Comparison of ENCODE assay signal across 2 cellular contexts in the genomic region with DNA sequence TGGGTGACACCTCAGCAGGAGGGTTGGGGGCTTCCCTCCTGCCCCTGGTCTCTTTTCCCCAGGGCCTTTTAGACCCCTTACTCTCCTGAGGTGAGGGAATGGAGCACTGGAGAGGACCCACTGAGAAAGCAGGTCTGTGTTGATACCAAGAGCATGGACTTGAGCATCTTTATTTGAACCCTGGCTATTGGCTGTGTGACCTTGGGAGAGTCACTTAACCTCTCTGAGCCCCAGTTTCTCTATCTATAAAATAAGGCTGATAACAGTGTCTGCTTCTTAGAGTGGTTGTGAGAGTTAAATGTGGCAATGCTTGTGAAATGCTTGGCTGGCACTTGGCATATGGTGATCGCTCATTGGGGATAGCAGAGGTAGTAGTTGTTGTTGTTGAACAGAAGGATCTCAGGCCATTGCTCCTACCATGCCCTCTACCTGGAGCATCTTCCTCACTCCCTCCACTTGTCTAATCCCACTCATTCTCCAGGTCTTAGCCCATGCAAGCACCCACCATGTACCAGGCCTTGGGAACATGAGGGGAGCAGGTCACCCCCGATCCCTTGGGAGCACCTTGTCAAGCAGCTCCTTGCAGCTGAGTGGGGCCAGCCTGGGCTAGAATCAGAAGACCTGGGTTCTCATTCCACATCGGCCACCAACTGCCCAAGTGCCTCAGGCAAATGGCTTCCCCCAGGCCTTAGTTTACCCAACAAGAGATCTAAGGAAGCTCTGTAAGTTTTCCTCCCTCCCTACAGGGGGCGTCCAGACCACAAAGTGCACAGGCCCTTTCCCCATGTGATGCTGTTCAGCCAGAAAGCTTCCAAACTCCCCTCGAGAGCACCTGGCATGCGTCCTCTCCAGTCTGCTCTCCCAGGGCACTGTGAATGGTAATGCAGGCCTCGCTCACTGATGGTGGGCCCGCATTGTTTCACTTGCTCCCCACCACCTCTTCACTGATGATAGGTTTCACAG.
TF ChIP-seq lines count a peak whose summit lies in the region.

No MANE protein-coding gene starts in this region.

TF ChIP-seq in K562, 482 proteins besides CTCF, POLR2A, EP300 and RAD21 (continues in another document):
- TF ChIP-seq, protein P1, sequence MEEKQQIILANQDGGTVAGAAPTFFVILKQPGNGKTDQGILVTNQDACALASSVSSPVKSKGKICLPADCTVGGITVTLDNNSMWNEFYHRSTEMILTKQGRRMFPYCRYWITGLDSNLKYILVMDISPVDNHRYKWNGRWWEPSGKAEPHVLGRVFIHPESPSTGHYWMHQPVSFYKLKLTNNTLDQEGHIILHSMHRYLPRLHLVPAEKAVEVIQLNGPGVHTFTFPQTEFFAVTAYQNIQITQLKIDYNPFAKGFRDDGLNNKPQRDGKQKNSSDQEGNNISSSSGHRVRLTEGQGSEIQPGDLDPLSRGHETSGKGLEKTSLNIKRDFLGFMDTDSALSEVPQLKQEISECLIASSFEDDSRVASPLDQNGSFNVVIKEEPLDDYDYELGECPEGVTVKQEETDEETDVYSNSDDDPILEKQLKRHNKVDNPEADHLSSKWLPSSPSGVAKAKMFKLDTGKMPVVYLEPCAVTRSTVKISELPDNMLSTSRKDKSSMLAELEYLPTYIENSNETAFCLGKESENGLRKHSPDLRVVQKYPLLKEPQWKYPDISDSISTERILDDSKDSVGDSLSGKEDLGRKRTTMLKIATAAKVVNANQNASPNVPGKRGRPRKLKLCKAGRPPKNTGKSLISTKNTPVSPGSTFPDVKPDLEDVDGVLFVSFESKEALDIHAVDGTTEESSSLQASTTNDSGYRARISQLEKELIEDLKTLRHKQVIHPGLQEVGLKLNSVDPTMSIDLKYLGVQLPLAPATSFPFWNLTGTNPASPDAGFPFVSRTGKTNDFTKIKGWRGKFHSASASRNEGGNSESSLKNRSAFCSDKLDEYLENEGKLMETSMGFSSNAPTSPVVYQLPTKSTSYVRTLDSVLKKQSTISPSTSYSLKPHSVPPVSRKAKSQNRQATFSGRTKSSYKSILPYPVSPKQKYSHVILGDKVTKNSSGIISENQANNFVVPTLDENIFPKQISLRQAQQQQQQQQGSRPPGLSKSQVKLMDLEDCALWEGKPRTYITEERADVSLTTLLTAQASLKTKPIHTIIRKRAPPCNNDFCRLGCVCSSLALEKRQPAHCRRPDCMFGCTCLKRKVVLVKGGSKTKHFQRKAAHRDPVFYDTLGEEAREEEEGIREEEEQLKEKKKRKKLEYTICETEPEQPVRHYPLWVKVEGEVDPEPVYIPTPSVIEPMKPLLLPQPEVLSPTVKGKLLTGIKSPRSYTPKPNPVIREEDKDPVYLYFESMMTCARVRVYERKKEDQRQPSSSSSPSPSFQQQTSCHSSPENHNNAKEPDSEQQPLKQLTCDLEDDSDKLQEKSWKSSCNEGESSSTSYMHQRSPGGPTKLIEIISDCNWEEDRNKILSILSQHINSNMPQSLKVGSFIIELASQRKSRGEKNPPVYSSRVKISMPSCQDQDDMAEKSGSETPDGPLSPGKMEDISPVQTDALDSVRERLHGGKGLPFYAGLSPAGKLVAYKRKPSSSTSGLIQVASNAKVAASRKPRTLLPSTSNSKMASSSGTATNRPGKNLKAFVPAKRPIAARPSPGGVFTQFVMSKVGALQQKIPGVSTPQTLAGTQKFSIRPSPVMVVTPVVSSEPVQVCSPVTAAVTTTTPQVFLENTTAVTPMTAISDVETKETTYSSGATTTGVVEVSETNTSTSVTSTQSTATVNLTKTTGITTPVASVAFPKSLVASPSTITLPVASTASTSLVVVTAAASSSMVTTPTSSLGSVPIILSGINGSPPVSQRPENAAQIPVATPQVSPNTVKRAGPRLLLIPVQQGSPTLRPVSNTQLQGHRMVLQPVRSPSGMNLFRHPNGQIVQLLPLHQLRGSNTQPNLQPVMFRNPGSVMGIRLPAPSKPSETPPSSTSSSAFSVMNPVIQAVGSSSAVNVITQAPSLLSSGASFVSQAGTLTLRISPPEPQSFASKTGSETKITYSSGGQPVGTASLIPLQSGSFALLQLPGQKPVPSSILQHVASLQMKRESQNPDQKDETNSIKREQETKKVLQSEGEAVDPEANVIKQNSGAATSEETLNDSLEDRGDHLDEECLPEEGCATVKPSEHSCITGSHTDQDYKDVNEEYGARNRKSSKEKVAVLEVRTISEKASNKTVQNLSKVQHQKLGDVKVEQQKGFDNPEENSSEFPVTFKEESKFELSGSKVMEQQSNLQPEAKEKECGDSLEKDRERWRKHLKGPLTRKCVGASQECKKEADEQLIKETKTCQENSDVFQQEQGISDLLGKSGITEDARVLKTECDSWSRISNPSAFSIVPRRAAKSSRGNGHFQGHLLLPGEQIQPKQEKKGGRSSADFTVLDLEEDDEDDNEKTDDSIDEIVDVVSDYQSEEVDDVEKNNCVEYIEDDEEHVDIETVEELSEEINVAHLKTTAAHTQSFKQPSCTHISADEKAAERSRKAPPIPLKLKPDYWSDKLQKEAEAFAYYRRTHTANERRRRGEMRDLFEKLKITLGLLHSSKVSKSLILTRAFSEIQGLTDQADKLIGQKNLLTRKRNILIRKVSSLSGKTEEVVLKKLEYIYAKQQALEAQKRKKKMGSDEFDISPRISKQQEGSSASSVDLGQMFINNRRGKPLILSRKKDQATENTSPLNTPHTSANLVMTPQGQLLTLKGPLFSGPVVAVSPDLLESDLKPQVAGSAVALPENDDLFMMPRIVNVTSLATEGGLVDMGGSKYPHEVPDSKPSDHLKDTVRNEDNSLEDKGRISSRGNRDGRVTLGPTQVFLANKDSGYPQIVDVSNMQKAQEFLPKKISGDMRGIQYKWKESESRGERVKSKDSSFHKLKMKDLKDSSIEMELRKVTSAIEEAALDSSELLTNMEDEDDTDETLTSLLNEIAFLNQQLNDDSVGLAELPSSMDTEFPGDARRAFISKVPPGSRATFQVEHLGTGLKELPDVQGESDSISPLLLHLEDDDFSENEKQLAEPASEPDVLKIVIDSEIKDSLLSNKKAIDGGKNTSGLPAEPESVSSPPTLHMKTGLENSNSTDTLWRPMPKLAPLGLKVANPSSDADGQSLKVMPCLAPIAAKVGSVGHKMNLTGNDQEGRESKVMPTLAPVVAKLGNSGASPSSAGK (IDR thresholded peaks at IDR 0.05) = peak; percentile 39; the same call in 1 of the 2 replicates

TF ChIP-seq in neural cell, 6 proteins besides CTCF, POLR2A, EP300 and RAD21 (continued from another document):
- TF ChIP-seq MXI1 (conservative IDR thresholded peaks at IDR 0.05; ENCODE audit: poor library complexity, severe bottlenecking) = peak; percentile 7
